ENCODE assay signal across 21 cellular contexts in genomic region chr1:63612564-63612963, GRCh38. TPM values are rescaled to one million over a fixed set of nuclear protein-coding genes. Genes with fewer than 3 reads are reported as not detected.
DNase-seq lines count a peak whose midpoint lies in the region; ATAC-seq and TF ChIP-seq lines count a peak whose summit lies in the region.
"Had no signal": no experiment of that assay in that cellular context is flagged by ENCODE, and none has a peak within 500 bp of the region (broad histone marks: within the 10 kb centered on the region; RNA-seq: fewer than 3 reads in every experiment).

No MANE protein-coding gene starts in this region.

- H3K4me1 ChIP-seq in endodermal cell (ENCODE audit: control insufficient read depth, insufficient read depth, low read length) (peaks cover 14% of the 10 kb centered on the region), lower lobe of right lung (peaks cover 31% of the 10 kb centered on the region), osteoblast (ENCODE audit: insufficient read depth, low read length) (peaks cover 18% of the 10 kb centered on the region)

- no peaks in the 10 kb centered on the region for H4K20me1 ChIP-seq in osteoblast (ENCODE audit: insufficient read depth, low read length)

- H3K27ac ChIP-seq in endodermal cell (ENCODE audit: low read depth, low read length): no peak overlapping the region
- no peak overlapping the region for H3K27ac ChIP-seq in lower lobe of right lung
- no peak overlapping the region for H3K27ac ChIP-seq in osteoblast (ENCODE audit: low read depth, low read length)
- H3K27ac ChIP-seq: stomach, uterus had no signal

- peaks cover 4% of the 10 kb centered on the region for H3K36me3 Mint-ChIP-seq in endodermal cell (ENCODE audit: low read depth)
- H3K36me3 Mint-ChIP-seq: immature natural killer cell, mesothelial cell of epicardium had no signal

- intact Hi-C loops in left ventricle myocardium superior (cut with micrococcal nuclease): no loop called here
- intact Hi-C loops in cardiac septum (cut with DNase I): no loop called here
- intact Hi-C loops in lower lobe of right lung (cut with DNase I): loop anchor here (10.0 kb wide), 2 partner anchors 512 to 632 kb away; no protein-coding TSS in a partner anchor

- peaks cover 62% of the 10 kb centered on the region for H3K4me1 Mint-ChIP-seq in endodermal cell

- no peak for TF ChIP-seq CTCF in endodermal cell (conservative IDR thresholded peaks at IDR 0.05)
- no peak for TF ChIP-seq CTCF in lower lobe of right lung (IDR thresholded peaks at IDR 0.05)
- no peak for TF ChIP-seq CTCF in osteoblast (IDR thresholded peaks at IDR 0.05; ENCODE audit: extremely low read depth, low read depth, low read length)

- no peak overlapping the region for H3K4me3 Mint-ChIP-seq in endodermal cell
- H3K4me3 Mint-ChIP-seq: immature natural killer cell, mesothelial cell of epicardium, neural crest cell had no signal

- peaks cover 34% of the 10 kb centered on the region for H3K79me2 ChIP-seq in osteoblast (ENCODE audit: insufficient read depth, low read length)

- no peak for DNase-seq in left ventricle myocardium superior
- DNase-seq in cardiac septum (ENCODE audit: low spot score): no peak
- DNase-seq in endodermal cell: no peak
- DNase-seq in lower lobe of right lung: no peak
- no peak for DNase-seq in osteoblast (ENCODE audit: insufficient read length, low spot score, missing footprints)
- no peak for DNase-seq in T-helper 2 cell
- DNase-seq in dedifferentiated amniotic fluid mesenchymal stem cell (ENCODE audit: extremely low spot score): no peak
- no peak for DNase-seq in iPS-NIHi11 (ENCODE audit: low spot score)
- DNase-seq: ACHN; activated CD4-positive, alpha-beta T cell treated with anti-CD3 and anti-CD28 coated beads for 1 hour; activated effector memory CD4-positive, alpha-beta T cell treated with anti-CD3 and anti-CD28 coated beads, Interleukin-2, amount 50 U/mL, for 16 hours; EL; glutamatergic neuron; immature natural killer cell; NCI-H187; stomach; T-helper 9 cell; uterus had no signal

- H3K4me3 ChIP-seq in endodermal cell (ENCODE audit: low read length) (peak overlapping the region; percentile 37), lower lobe of right lung (no peak overlapping the region), osteoblast (ENCODE audit: insufficient read depth, low read length) (no peak overlapping the region)
- H3K4me3 ChIP-seq: stomach, uterus had no signal

- H3K27ac Mint-ChIP-seq in endodermal cell: peak overlapping the region; percentile 18
- H3K27ac Mint-ChIP-seq: mesothelial cell of epicardium had no signal

- no peaks in the 10 kb centered on the region for H3K27me3 Mint-ChIP-seq in endodermal cell (ENCODE audit: insufficient read depth)

- H3K9me3 ChIP-seq in endodermal cell (ENCODE audit: control insufficient read depth, low read length) (no peaks in the 10 kb centered on the region), lower lobe of right lung (no peaks in the 10 kb centered on the region), osteoblast (ENCODE audit: low read depth, low read length) (no peaks in the 10 kb centered on the region)
- H3K9me3 ChIP-seq: stomach, uterus had no signal

- H3K9me3 Mint-ChIP-seq in endodermal cell: no peaks in the 10 kb centered on the region
- H3K9me3 Mint-ChIP-seq: immature natural killer cell, mesothelial cell of epicardium, neural crest cell had no signal

- H2AFZ ChIP-seq in osteoblast (ENCODE audit: low read length): no peak overlapping the region

- no peaks in the 10 kb centered on the region for H3K36me3 ChIP-seq in endodermal cell (ENCODE audit: control insufficient read depth, insufficient read depth, low read length)
- no peaks in the 10 kb centered on the region for H3K36me3 ChIP-seq in lower lobe of right lung
- no peaks in the 10 kb centered on the region for H3K36me3 ChIP-seq in osteoblast (ENCODE audit: insufficient read depth, low read length)
- H3K36me3 ChIP-seq: stomach, uterus had no signal

- no peak overlapping the region for H3K9ac ChIP-seq in endodermal cell (ENCODE audit: extremely low read depth, low read length, poor library complexity, severe bottlenecking)

- ATAC-seq in left ventricle myocardium superior (peak; percentile 17), lower lobe of right lung (peak; percentile 49 to 50)
- ATAC-seq: HCT116 had no signal

- WGBS in endodermal cell (ENCODE audit: insufficient coverage in 1 of 2, insufficient read length in 1 of 2), 2 experiments: 75 to 92% methylated on average over 1 to 4 of the region's 4 CpGs

- H3K27me3 ChIP-seq in endodermal cell (ENCODE audit: control insufficient read depth, insufficient read depth, low read length, poor library complexity, severe bottlenecking) (no peaks in the 10 kb centered on the region), lower lobe of right lung (ENCODE audit: low read depth) (no peaks in the 10 kb centered on the region), osteoblast (ENCODE audit: insufficient read depth, low read length) (no peaks in the 10 kb centered on the region)
- H3K27me3 ChIP-seq: stomach, uterus had no signal

- no peak overlapping the region for H3K4me2 ChIP-seq in osteoblast (ENCODE audit: insufficient read depth, low read length)

RNA-seq across cellular contexts. Expression of gene PGM1, which starts 19.4 kb away (rescaled TPM):
- total RNA-seq in left ventricle myocardium superior: 329 TPM
- 199 TPM for total RNA-seq in cardiac septum
- 100 to 1,000 TPM; 119 to 165 TPM for total RNA-seq in endodermal cell
- polyA plus RNA-seq in endodermal cell (2013, experiment 1 of 2): 60.8 TPM
- polyA plus RNA-seq in endodermal cell (2013, experiment 2 of 2): 52.3 TPM
- 49.8 TPM for total RNA-seq in lower lobe of right lung
- 126 and 128 TPM in 2 replicates for total RNA-seq in osteoblast
